ENCODE assay signal across 1 cellular context in genomic region chr4:7892212-7893019, GRCh38.
TF ChIP-seq lines count a peak whose summit lies in the region.

No MANE protein-coding gene starts in this region.

TF ChIP-seq in A549, 52 proteins besides CTCF, POLR2A, EP300 and RAD21 (continued from another document):
- TF ChIP-seq EHMT2 (IDR thresholded peaks at IDR 0.05; ENCODE audit: low read depth) (no peak), SMC3 (IDR thresholded peaks at IDR 0.05) (no peak), REST (IDR thresholded peaks at IDR 0.05) (no peak), HES2 (IDR thresholded peaks at IDR 0.05) (no peak), ZFP36 (IDR thresholded peaks at IDR 0.05; ENCODE audit: borderline replicate concordance, partially characterized antibody) (no peak), MAFK (IDR thresholded peaks at IDR 0.05; ENCODE audit: partially characterized antibody) (no peak), MAZ (IDR thresholded peaks at IDR 0.05; ENCODE audit: borderline replicate concordance, low read depth, low read length) (no peak), ESRRA (IDR thresholded peaks at IDR 0.05; ENCODE audit: borderline replicate concordance, low read length) (no peak)
